ENCODE assay signal across 8 cellular contexts in genomic region chr12:53005215-53005985, GRCh38.
DNase-seq lines count a peak whose midpoint lies in the region; ATAC-seq and TF ChIP-seq lines count a peak whose summit lies in the region.

No MANE protein-coding gene starts in this region.

- H3K27ac ChIP-seq in RWPE1 (peak overlapping the region; percentile 92), duodenal mucosa (ENCODE audit: low read depth, low read length) (peak overlapping the region; percentile 64), mucosa of rectum (ENCODE audit: low read depth in 2 of 2, low read length in 2 of 2) (peak overlapping the region; percentile 88 to 92)

- H3K36me3 ChIP-seq in duodenal mucosa (ENCODE audit: control insufficient read depth in 1 of 2, insufficient read depth in 2 of 2, low read length in 2 of 2) (no peaks in the 10 kb centered on the region), mucosa of rectum (ENCODE audit: control insufficient read depth in 2 of 2, insufficient read depth in 2 of 2, low read length in 2 of 2) (peaks cover 3 to 7% of the 10 kb centered on the region in 2 donors)

- peak overlapping the region; percentile 71 to 93 for H3K4me3 ChIP-seq in duodenal mucosa (ENCODE audit: low read depth in 1 of 2, low read length in 2 of 2)
- H3K4me3 ChIP-seq in mucosa of rectum (ENCODE audit: low read length in 2 of 2): peak overlapping the region; percentile 92 to 98

- DNase-seq in RWPE1 (ENCODE audit: low spot score): no peak
- no peak for DNase-seq in GM19240 (ENCODE audit: insufficient read length, low spot score)
- DNase-seq in cortex of kidney (lab: John Stamatoyannopoulos, UW): no peak

- ATAC-seq in GM21528 (IDR thresholded peaks at IDR 0.05; ENCODE audit: low FRiP score, unreplicated experiment) (peak; percentile 1), HG02852 (IDR thresholded peaks at IDR 0.05; ENCODE audit: unreplicated experiment) (no peak), GM21360 (IDR thresholded peaks at IDR 0.05; ENCODE audit: unreplicated experiment) (no peak)

- H3K4me1 ChIP-seq in duodenal mucosa (ENCODE audit: control insufficient read depth in 1 of 2, insufficient read depth in 2 of 2, low read length in 2 of 2) (peaks cover 36 to 39% of the 10 kb centered on the region in 2 donors), mucosa of rectum (ENCODE audit: control insufficient read depth in 2 of 2, insufficient read depth in 2 of 2, low read length in 2 of 2) (peaks cover 20 to 21% of the 10 kb centered on the region in 2 donors)

- H3K9ac ChIP-seq in duodenal mucosa (ENCODE audit: low read depth in 1 of 2, low read length in 2 of 2) (peak overlapping the region; percentile 53 to 86), mucosa of rectum (ENCODE audit: low read depth in 1 of 2, low read length in 2 of 2) (peak overlapping the region; percentile 75 to 78)

- CTCF ChIA-PET in RWPE1 (lab: Yijun Ruan, JAX): interaction anchor here (0.6 to 0.8 kb wide), 2 partner anchors 46 to 101 kb away, joined by 3 read pairs; partner anchors contain the start of gene KRT8

- POLR2A ChIA-PET in RWPE1 (lab: Yijun Ruan, JAX; ENCODE audit: low non-redundant PET): interaction anchor here (0.6 to 0.8 kb wide), 4 partner anchors 37 to 858 kb away, joined by 3 to 4 read pairs (median 4); no protein-coding TSS in a partner anchor

- TF ChIP-seq CTCF in RWPE1 (conservative IDR thresholded peaks at IDR 0.05; ENCODE audit: low read depth): no peak

- H3K9me3 ChIP-seq in duodenal mucosa (ENCODE audit: control insufficient read depth in 1 of 2, low read length in 2 of 2) (peaks cover 0 to 2% of the 10 kb centered on the region in 2 donors), mucosa of rectum (ENCODE audit: control insufficient read depth in 2 of 2, low read length in 2 of 2) (no peaks in the 10 kb centered on the region)

- H3K27me3 ChIP-seq in duodenal mucosa (ENCODE audit: control insufficient read depth in 1 of 2, insufficient read depth in 2 of 2, low read length in 2 of 2) (no peaks in the 10 kb centered on the region), mucosa of rectum (ENCODE audit: control insufficient read depth in 2 of 2, insufficient read depth in 2 of 2, low read length in 2 of 2) (no peaks in the 10 kb centered on the region)
